ENCODE assay signal across 1 cellular context in genomic region chr4:6767725-6768538, GRCh38.
TF ChIP-seq lines count a peak whose summit lies in the region.

No MANE protein-coding gene starts in this region.

TF ChIP-seq in K562, 482 proteins besides CTCF, POLR2A, EP300 and RAD21:
- TF ChIP-seq NR2C2 (CRISPR knock-in tag; IDR thresholded peaks at IDR 0.05) = no peak
- TF ChIP-seq NR2C2 (tag; IDR thresholded peaks at IDR 0.05) = 0 out of 2 replicates have a peak, but pooled peaks have one; percentile 8
- no peak for TF ChIP-seq SMC3 (conservative IDR thresholded peaks at IDR 0.05; ENCODE audit: insufficient read depth, low read depth, low read length)
- TF ChIP-seq STAT6 (CRISPR knock-in tag; IDR thresholded peaks at IDR 0.05) = no peak
- TF ChIP-seq E2F6 (IDR thresholded peaks at IDR 0.05; ENCODE audit: borderline replicate concordance in 1 of 2, extremely low read depth in 1 of 2, insufficient read depth in 1 of 2, insufficient read length in 1 of 2, low read depth in 1 of 2, low read length in 1 of 2, poor library complexity in 1 of 2, severe bottlenecking in 1 of 2) = peak in 1 of 2 experiments; percentile 1
- no peak for TF ChIP-seq DEAF1 (CRISPR knock-in tag; IDR thresholded peaks at IDR 0.05)
- no peak for TF ChIP-seq ZNF274 (IDR thresholded peaks at IDR 0.05; ENCODE audit: borderline replicate concordance, low read depth, low read length)
- TF ChIP-seq RBM25 (IDR thresholded peaks at IDR 0.05; ENCODE audit: low read depth, low read length, severe bottlenecking) = no peak
- TF ChIP-seq HSF4 (CRISPR knock-in tag; IDR thresholded peaks at IDR 0.05; ENCODE audit: borderline replicate concordance) = no peak
- no peak for TF ChIP-seq TARDBP (IDR thresholded peaks at IDR 0.05)
- no peak for TF ChIP-seq KDM1A (IDR thresholded peaks at IDR 0.05)
- no peak for TF ChIP-seq SIN3A (IDR thresholded peaks at IDR 0.05; ENCODE audit: borderline replicate concordance in 2 of 2, control insufficient read depth in 1 of 2, low read depth in 2 of 2, low read length in 2 of 2)
- no peak for TF ChIP-seq RBM14 (IDR thresholded peaks at IDR 0.05; ENCODE audit: borderline replicate concordance, insufficient read depth, low read depth, low read length)
- TF ChIP-seq ATF6 (CRISPR knock-in tag; IDR thresholded peaks at IDR 0.05) = no peak
- TF ChIP-seq SREBF2 (CRISPR knock-in tag; IDR thresholded peaks at IDR 0.05) = no peak
- TF ChIP-seq ZFP1 (CRISPR knock-in tag; IDR thresholded peaks at IDR 0.05) = no peak
- no peak for TF ChIP-seq PRMT5 (CRISPR knock-in tag; IDR thresholded peaks at IDR 0.05)
- no peak for TF ChIP-seq SLC30A9 (CRISPR knock-in tag; IDR thresholded peaks at IDR 0.05)
